15 cellular contexts compared by ENCODE assay signal in genomic region chr4:95215991-95216605, GRCh38.
DNase-seq lines count a peak whose midpoint lies in the region; TF ChIP-seq lines count a peak whose summit lies in the region.
"Had no signal": no experiment of that assay in that cellular context is flagged by ENCODE, and none has a peak within 500 bp of the region (broad histone marks: within the 10 kb centered on the region; RNA-seq: fewer than 3 reads in every experiment).

No MANE protein-coding gene starts in this region.

- no peak for TF ChIP-seq EP300 in Ishikawa (IDR thresholded peaks at IDR 0.05; ENCODE audit: borderline replicate concordance)
- no peak for TF ChIP-seq EP300 in ovary (IDR thresholded peaks at IDR 0.05)

- H3K9me3 ChIP-seq in ovary, result no peaks in the 10 kb centered on the region
- H3K9me3 ChIP-seq: colonic mucosa, SK-N-SH had no signal

- TF ChIP-seq CTCF in fibroblast of mammary gland (conservative IDR thresholded peaks at IDR 0.05; ENCODE audit: control insufficient read depth, insufficient read depth, low read depth, low read length) (no peak), ovary (IDR thresholded peaks at IDR 0.05) (no peak)

- no peaks in the 10 kb centered on the region for H3K27me3 ChIP-seq in ovary
- H3K27me3 ChIP-seq: colonic mucosa had no signal

- no peak overlapping the region for H3K4me3 ChIP-seq in fibroblast of mammary gland (ENCODE audit: control insufficient read depth, low read depth, low read length)
- no peak overlapping the region for H3K4me3 ChIP-seq in ovary
- H3K4me3 ChIP-seq: colonic mucosa, hepatocyte had no signal

- no peaks in the 10 kb centered on the region for H3K36me3 ChIP-seq in ovary
- H3K36me3 ChIP-seq: colonic mucosa had no signal

- WGBS in ovary, 3 donors, result 75 to 84% (median 81%) methylated on average over 7 of the region's 7 CpGs

- no peak for TF ChIP-seq RAD21 in Ishikawa (IDR thresholded peaks at IDR 0.05; ENCODE audit: low read depth)

- no peaks in the 10 kb centered on the region for H3K4me1 ChIP-seq in ovary (ENCODE audit: insufficient read depth)
- H3K4me1 ChIP-seq: colonic mucosa had no signal

- TF ChIP-seq POLR2A in ovary (IDR thresholded peaks at IDR 0.05), result no peak

- intact Hi-C loops in ovary (cut with DNase I), result no loop called here

- H3K27ac ChIP-seq in ovary, result no peak overlapping the region
- H3K27ac ChIP-seq: colonic mucosa, epithelial cell of prostate, hepatocyte had no signal

- peak; percentile 22 for DNase-seq in SIG-M5 (lab: John Stamatoyannopoulos, UW)
- DNase-seq in fibroblast of mammary gland (ENCODE audit: low read depth), result peak; percentile 58
- peak; percentile 21 for DNase-seq in stromal cell of bone marrow (ENCODE audit: low read depth)
- DNase-seq in activated CD4-positive, CD25-positive, alpha-beta regulatory T cell treated with anti-CD3 and anti-CD28 coated beads, Interleukin-2, amount 50 U/mL, for 72 hours, result no peak
- no peak for DNase-seq in ovary
- no peak for DNase-seq in activated CD4-positive, alpha-beta T cell treated with anti-CD3 and anti-CD28 coated beads for 4 hours
- DNase-seq: activated CD8-positive, alpha-beta memory T cell treated with anti-CD3 and anti-CD28 coated beads, Interleukin-2, amount 50 U/mL, for 48 hours; colonic mucosa; NCI-H2171 treated with DMSO at 0.1 percent for 48 hours; retina; SK-N-SH; stimulated activated CD4-positive, alpha-beta T cell treated with anti-CD3 and anti-CD28 coated beads, Interleukin-4, amount 100 ng/mL, for 1 hour had no signal

TF ChIP-seq in Ishikawa, 13 proteins besides CTCF, POLR2A, EP300 and RAD21:
- no peak for TF ChIP-seq ZBTB7A (IDR thresholded peaks at IDR 0.05; ENCODE audit: low read depth)
- 0 out of 2 replicates have a peak, but pooled peaks have one; percentile 39 for TF ChIP-seq CEBPB (IDR thresholded peaks at IDR 0.05)

Comparison
In these comparisons a context has a peak if more than half of its experiments do, and no peak if none do; other contexts are left out.
1. DNase-seq: peak in SIG-M5 (single experiment), fibroblast of mammary gland (single experiment) and stromal cell of bone marrow (single experiment); none in activated CD4-positive, CD25-positive, alpha-beta regulatory T cell treated with anti-CD3 and anti-CD28 coated beads, Interleukin-2, amount 50 U/mL, for 72 hours (single experiment), ovary (0 of 5) and activated CD4-positive, alpha-beta T cell treated with anti-CD3 and anti-CD28 coated beads for 4 hours (0 of 2).